Comparison of ENCODE assay signal across 22 cellular contexts in the genomic region with DNA sequence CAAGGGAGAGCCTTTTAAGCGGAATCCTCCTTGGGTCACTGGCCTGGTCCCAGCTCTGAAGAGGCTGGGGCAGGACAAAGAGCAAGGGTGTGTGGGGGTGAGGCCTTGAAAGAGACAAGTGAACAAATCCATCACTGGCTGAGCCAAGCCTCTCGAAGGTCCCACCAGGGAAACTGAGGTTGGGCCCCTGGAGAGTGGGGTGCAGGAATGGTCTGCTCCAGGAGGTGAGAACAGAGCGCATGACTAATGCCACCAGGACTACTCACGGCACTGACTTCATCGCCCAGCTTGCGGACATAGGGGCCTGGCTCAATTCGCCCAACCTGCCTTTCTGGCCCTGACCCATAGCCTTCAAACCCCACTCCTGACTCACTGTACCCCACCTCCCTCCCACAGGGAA. TPM values are rescaled to one million over a fixed set of nuclear protein-coding genes. Genes with fewer than 3 reads are reported as not detected.
"Had no signal": no experiment of that assay in that cellular context is flagged by ENCODE, and none has a peak within 500 bp of the region (broad histone marks: within the 10 kb centered on the region; RNA-seq: fewer than 3 reads in every experiment).

No MANE protein-coding gene starts in this region.

- H3K27ac ChIP-seq: SJCRH30 had no signal

- H3K9me3 ChIP-seq: SJCRH30 had no signal

- ATAC-seq: Right ventricle myocardium inferior, SK-N-SH treated with all-trans-retinoic acid at 6 μM for 48 hours had no signal

- H3K4me3 ChIP-seq: SJCRH30 had no signal

- H3K4me1 ChIP-seq: SJCRH30 had no signal

- H3K27me3 ChIP-seq: SJCRH30 had no signal

- DNase-seq: KBM-7, MV-4-11, NCI-H1048, NCI-H1105, NCI-H1417 treated with DMSO at 0.1 percent for 48 hours, NCI-H146, NCI-H1694 treated with DMSO at 0.1 percent for 48 hours, NCI-H1930, NCI-H2081, NCI-H2107, NCI-H2227 treated with DMSO at 0.1 percent for 48 hours, NCI-H524, NCI-H526 treated with DMSO at 0.1 percent for 48 hours, NCI-H748 treated with DMSO at 0.1 percent for 48 hours, SHP77 treated with DMSO at 0.1 percent for 48 hours, SJCRH30, T-helper 1 cell had no signal

- H3K36me3 ChIP-seq: SJCRH30 had no signal

RNA-seq across cellular contexts. Expression of gene DEGS2, which starts 19.2 kb away (rescaled TPM):
- total RNA-seq: HT1080, LHCN-M2, Right ventricle myocardium inferior, RPMI7951, SJCRH30 had no signal
